Comparison of ENCODE assay signal across 23 cellular contexts in genomic region chr3:134376385-134376765, GRCh38. TPM values are rescaled to one million over a fixed set of nuclear protein-coding genes. Genes with fewer than 3 reads are reported as not detected.
DNase-seq lines count a peak whose midpoint lies in the region; ATAC-seq and TF ChIP-seq lines count a peak whose summit lies in the region.
"Had no signal": no experiment of that assay in that cellular context is flagged by ENCODE, and none has a peak within 500 bp of the region (broad histone marks: within the 10 kb centered on the region; RNA-seq: fewer than 3 reads in every experiment).

No MANE protein-coding gene starts in this region.

- no peak overlapping the region for H3K27ac Mint-ChIP-seq in activated CD4-positive, alpha-beta memory T cell treated with anti-CD3 and anti-CD28 coated beads for 36 hours
- H3K27ac Mint-ChIP-seq in activated CD4-positive, alpha-beta memory T cell treated with anti-CD3 and anti-CD28 coated beads, Interleukin-2, amount 10 ng/mL, durations not matched to agents 7 days and 5 days, result no peak overlapping the region
- H3K27ac Mint-ChIP-seq in WTC11 (no peak overlapping the region), mesothelial cell of epicardium (peak overlapping the region; percentile 99)
- no peak overlapping the region for H3K27ac Mint-ChIP-seq in activated CD8-positive, alpha-beta memory T cell treated with anti-CD3 and anti-CD28 coated beads, Interleukin-2, amount 10 ng/mL, durations not matched to agents 7 days and 5 days
- H3K27ac Mint-ChIP-seq: activated B cell treated with CpG ODN at 0.5 μM for 24 hours; activated naive CD8-positive, alpha-beta T cell treated with anti-CD3 and anti-CD28 coated beads, Interleukin-2, amount 50 U/mL, for 24 hours; CD8-positive, alpha-beta memory T cell; stimulated activated naive CD8-positive, alpha-beta T cell treated with anti-CD3 and anti-CD28 coated beads, Interleukin-15, amount 100 ng/mL, for 72 hours had no signal

- ATAC-seq in WTC11, result no peak
- ATAC-seq in activated CD8-positive, alpha-beta memory T cell treated with anti-CD3 and anti-CD28 coated beads, Interleukin-2, amount 10 ng/mL, durations not matched to agents 7 days and 5 days, result no peak
- no peak for ATAC-seq in GM21526 (IDR thresholded peaks at IDR 0.05; ENCODE audit: low FRiP score, unreplicated experiment)
- ATAC-seq: activated naive CD8-positive, alpha-beta T cell treated with anti-CD3 and anti-CD28 coated beads, Interleukin-2, amount 50 U/mL, for 24 hours; GM12878; SK-N-SH treated with all-trans-retinoic acid at 6 μM for 48 hours; stimulated activated naive CD8-positive, alpha-beta T cell treated with anti-CD3 and anti-CD28 coated beads, Interleukin-15, amount 100 ng/mL, for 72 hours had no signal

- H3K4me3 Mint-ChIP-seq in activated CD4-positive, alpha-beta memory T cell treated with anti-CD3 and anti-CD28 coated beads for 36 hours, result no peak overlapping the region
- H3K4me3 Mint-ChIP-seq in activated CD4-positive, alpha-beta memory T cell treated with anti-CD3 and anti-CD28 coated beads, Interleukin-2, amount 10 ng/mL, durations not matched to agents 7 days and 5 days, result no peak overlapping the region
- H3K4me3 Mint-ChIP-seq in WTC11 (peak overlapping the region; percentile 35; the same call in 1 of the 2 replicates), mesothelial cell of epicardium (no peak overlapping the region)
- no peak overlapping the region for H3K4me3 Mint-ChIP-seq in activated CD8-positive, alpha-beta memory T cell treated with anti-CD3 and anti-CD28 coated beads, Interleukin-2, amount 10 ng/mL, durations not matched to agents 7 days and 5 days
- H3K4me3 Mint-ChIP-seq: activated B cell treated with CpG ODN at 0.5 μM for 24 hours; activated naive CD8-positive, alpha-beta T cell treated with anti-CD3 and anti-CD28 coated beads, Interleukin-2, amount 50 U/mL, for 24 hours; stimulated activated naive CD8-positive, alpha-beta T cell treated with anti-CD3 and anti-CD28 coated beads, Interleukin-15, amount 100 ng/mL, for 72 hours had no signal

- CTCF ChIA-PET in activated CD4-positive, alpha-beta memory T cell treated with anti-CD3 and anti-CD28 coated beads for 36 hours (lab: Charles Lee), result interaction anchor here (1.3 to 1.4 kb wide), 2 partner anchors 68 to 72 kb away, joined by 3 to 4 read pairs; no protein-coding TSS in a partner anchor
- CTCF ChIA-PET in activated CD4-positive, alpha-beta memory T cell treated with anti-CD3 and anti-CD28 coated beads, Interleukin-2, amount 10 ng/mL, durations not matched to agents 7 days and 5 days (lab: Charles Lee), result no interaction called here
- CTCF ChIA-PET in WTC11 (lab: Charles Lee), result interaction anchor here (1.0 to 10.0 kb wide), 4 partner anchors 12 to 97 kb away, joined by 5 to 175 read pairs (median 40); no protein-coding TSS in a partner anchor
- CTCF ChIA-PET in activated CD8-positive, alpha-beta memory T cell treated with anti-CD3 and anti-CD28 coated beads, Interleukin-2, amount 10 ng/mL, durations not matched to agents 7 days and 5 days (lab: Charles Lee), result no interaction called here

- H3K27me3 ChIP-seq in testis, result no peaks in the 10 kb centered on the region

- H3K9me3 ChIP-seq in testis, result no peaks in the 10 kb centered on the region
- H3K9me3 ChIP-seq: transverse colon had no signal

- H3K4me1 ChIP-seq in testis, result peaks cover 14% of the 10 kb centered on the region

- POLR2A ChIA-PET in activated CD4-positive, alpha-beta memory T cell treated with anti-CD3 and anti-CD28 coated beads for 36 hours (lab: Charles Lee), result no interaction called here
- POLR2A ChIA-PET in activated CD4-positive, alpha-beta memory T cell treated with anti-CD3 and anti-CD28 coated beads, Interleukin-2, amount 10 ng/mL, durations not matched to agents 7 days and 5 days (lab: Charles Lee), result no interaction called here
- POLR2A ChIA-PET in WTC11 (lab: Charles Lee), result interaction anchor here (3.1 to 5.6 kb wide), 3 partner anchors 12 to 62 kb away, joined by 16 to 113 read pairs (median 52); no protein-coding TSS in a partner anchor

- no peaks in the 10 kb centered on the region for H3K36me3 Mint-ChIP-seq in activated CD4-positive, alpha-beta memory T cell treated with anti-CD3 and anti-CD28 coated beads for 36 hours
- no peaks in the 10 kb centered on the region for H3K36me3 Mint-ChIP-seq in activated CD4-positive, alpha-beta memory T cell treated with anti-CD3 and anti-CD28 coated beads, Interleukin-2, amount 10 ng/mL, durations not matched to agents 7 days and 5 days (ENCODE audit: low read depth)
- H3K36me3 Mint-ChIP-seq in WTC11 (peaks cover 7% of the 10 kb centered on the region), mesothelial cell of epicardium (peaks cover 6% of the 10 kb centered on the region)
- no peaks in the 10 kb centered on the region for H3K36me3 Mint-ChIP-seq in activated CD8-positive, alpha-beta memory T cell treated with anti-CD3 and anti-CD28 coated beads, Interleukin-2, amount 10 ng/mL, durations not matched to agents 7 days and 5 days
- H3K36me3 Mint-ChIP-seq: CD8-positive, alpha-beta memory T cell had no signal

- no peaks in the 10 kb centered on the region for H3K36me3 ChIP-seq in testis (ENCODE audit: low read depth, missing control alignments)
- H3K36me3 ChIP-seq: transverse colon had no signal

- no peak for TF ChIP-seq CTCF in WTC11 (IDR thresholded peaks at IDR 0.05)
- TF ChIP-seq CTCF in mesothelial cell of epicardium (IDR thresholded peaks at IDR 0.05; ENCODE audit: unreplicated experiment), result no peak
- TF ChIP-seq CTCF in testis (IDR thresholded peaks at IDR 0.05), result no peak

- peaks cover 31% of the 10 kb centered on the region for H3K27me3 Mint-ChIP-seq in activated CD4-positive, alpha-beta memory T cell treated with anti-CD3 and anti-CD28 coated beads for 36 hours
- peaks cover 67% of the 10 kb centered on the region for H3K27me3 Mint-ChIP-seq in activated CD4-positive, alpha-beta memory T cell treated with anti-CD3 and anti-CD28 coated beads, Interleukin-2, amount 10 ng/mL, durations not matched to agents 7 days and 5 days
- H3K27me3 Mint-ChIP-seq in WTC11 (ENCODE audit: low read depth) (peaks cover 33% of the 10 kb centered on the region), mesothelial cell of epicardium (ENCODE audit: low read depth) (no peaks in the 10 kb centered on the region)
- peaks cover 77% of the 10 kb centered on the region for H3K27me3 Mint-ChIP-seq in activated CD8-positive, alpha-beta memory T cell treated with anti-CD3 and anti-CD28 coated beads, Interleukin-2, amount 10 ng/mL, durations not matched to agents 7 days and 5 days

- H3K4me1 Mint-ChIP-seq in activated CD4-positive, alpha-beta memory T cell treated with anti-CD3 and anti-CD28 coated beads for 36 hours (ENCODE audit: low read depth), result peaks cover 8% of the 10 kb centered on the region
- H3K4me1 Mint-ChIP-seq in activated CD4-positive, alpha-beta memory T cell treated with anti-CD3 and anti-CD28 coated beads, Interleukin-2, amount 10 ng/mL, durations not matched to agents 7 days and 5 days, result peaks cover 12% of the 10 kb centered on the region
- H3K4me1 Mint-ChIP-seq in WTC11, result peaks cover 58% of the 10 kb centered on the region
- peaks cover 52% of the 10 kb centered on the region for H3K4me1 Mint-ChIP-seq in mesothelial cell of epicardium
- H3K4me1 Mint-ChIP-seq in activated CD8-positive, alpha-beta memory T cell treated with anti-CD3 and anti-CD28 coated beads, Interleukin-2, amount 10 ng/mL, durations not matched to agents 7 days and 5 days, result peaks cover 13% of the 10 kb centered on the region

- H3K27ac ChIP-seq in testis, result no peak overlapping the region
- H3K27ac ChIP-seq: 22Rv1 had no signal

- 95 to 96% methylated on average over 4 of the region's 4 CpGs for WGBS in testis, 2 donors

- no peak overlapping the region for H3K4me3 ChIP-seq in testis
- H3K4me3 ChIP-seq: GM12878, transverse colon had no signal

- no peaks in the 10 kb centered on the region for H3K9me3 Mint-ChIP-seq in activated CD4-positive, alpha-beta memory T cell treated with anti-CD3 and anti-CD28 coated beads for 36 hours
- H3K9me3 Mint-ChIP-seq in activated CD4-positive, alpha-beta memory T cell treated with anti-CD3 and anti-CD28 coated beads, Interleukin-2, amount 10 ng/mL, durations not matched to agents 7 days and 5 days, result no peaks in the 10 kb centered on the region
- no peaks in the 10 kb centered on the region for H3K9me3 Mint-ChIP-seq in WTC11
- H3K9me3 Mint-ChIP-seq in mesothelial cell of epicardium, result peaks cover 8% of the 10 kb centered on the region
- no peaks in the 10 kb centered on the region for H3K9me3 Mint-ChIP-seq in activated CD8-positive, alpha-beta memory T cell treated with anti-CD3 and anti-CD28 coated beads, Interleukin-2, amount 10 ng/mL, durations not matched to agents 7 days and 5 days (ENCODE audit: low read depth)
- H3K9me3 Mint-ChIP-seq: activated naive CD8-positive, alpha-beta T cell treated with anti-CD3 and anti-CD28 coated beads, Interleukin-2, amount 50 U/mL, for 24 hours; CD8-positive, alpha-beta memory T cell; stimulated activated naive CD8-positive, alpha-beta T cell treated with anti-CD3 and anti-CD28 coated beads, Interleukin-15, amount 100 ng/mL, for 72 hours had no signal

- TF ChIP-seq POLR2A in testis (IDR thresholded peaks at IDR 0.05), result no peak

- intact Hi-C loops in activated CD4-positive, alpha-beta memory T cell treated with anti-CD3 and anti-CD28 coated beads for 36 hours (cut with micrococcal nuclease), result loop anchor here (5.0 kb wide), 2 partner anchors 164 to 179 kb away; no protein-coding TSS in a partner anchor
- intact Hi-C loops in testis (cut with DNase I; ENCODE audit: low total_unique reads), result no loop called here

- DNase-seq in activated CD4-positive, alpha-beta memory T cell treated with anti-CD3 and anti-CD28 coated beads for 36 hours, result peak; percentile 3
- no peak for DNase-seq in activated CD4-positive, alpha-beta memory T cell treated with anti-CD3 and anti-CD28 coated beads, Interleukin-2, amount 10 ng/mL, durations not matched to agents 7 days and 5 days
- DNase-seq in WTC11 (ENCODE audit: low spot score) (no peak), mesothelial cell of epicardium (ENCODE audit: low spot score in 2 of 2, unreplicated experiment in 2 of 2) (peak; percentile 12 to 36), testis (peak; percentile 8), SW 1271 (lab: John Stamatoyannopoulos, UW) (no peak)
- DNase-seq in activated CD8-positive, alpha-beta memory T cell treated with anti-CD3 and anti-CD28 coated beads, Interleukin-2, amount 10 ng/mL, durations not matched to agents 7 days and 5 days, result no peak
- DNase-seq: activated CD4-positive, alpha-beta T cell treated with anti-CD3 and anti-CD28 coated beads, Interleukin-2, amount 50 U/mL, for 48 hours; activated naive CD8-positive, alpha-beta T cell treated with anti-CD3 and anti-CD28 coated beads, Interleukin-2, amount 50 U/mL, for 24 hours; AML-193; CD8-positive, alpha-beta memory T cell; HCEC 1CT; kidney glomerular epithelial cell; NCI-H1092 treated with DMSO at 0.1 percent for 48 hours; NCI-H2029; NCI-H226; stimulated activated naive CD8-positive, alpha-beta T cell treated with anti-CD3 and anti-CD28 coated beads, Interleukin-15, amount 100 ng/mL, for 72 hours had no signal

RNA-seq across cellular contexts. Expression of gene AMOTL2, which starts 2.1 kb away (rescaled TPM):
- total RNA-seq in activated CD4-positive, alpha-beta memory T cell treated with anti-CD3 and anti-CD28 coated beads for 36 hours, result under 1 TPM; 0.12 to 0.39 TPM
- total RNA-seq in activated CD4-positive, alpha-beta memory T cell treated with anti-CD3 and anti-CD28 coated beads, Interleukin-2, amount 10 ng/mL, durations not matched to agents 7 days and 5 days, result not detected
- total RNA-seq in WTC11 (2021) (76.9 to 85.4 TPM (median 79.9 TPM) in 3 replicates), mesothelial cell of epicardium (281 to 297 TPM (median 296 TPM) in 3 replicates), testis (10 to 100 TPM; 35.8 to 61.0 TPM)
- 19.6 TPM for polyA plus RNA-seq in testis (ENCODE audit: insufficient read depth, low read depth, low replicate concordance)
- not detected for total RNA-seq in activated CD8-positive, alpha-beta memory T cell treated with anti-CD3 and anti-CD28 coated beads, Interleukin-2, amount 10 ng/mL, durations not matched to agents 7 days and 5 days
- total RNA-seq: activated B cell treated with CpG ODN at 0.5 μM for 24 hours; CD8-positive, alpha-beta memory T cell had no signal

Comparison
In these comparisons a context has a peak if more than half of its experiments do, and no peak if none do; other contexts are left out.
1. DNase-seq: peak in activated CD4-positive, alpha-beta memory T cell treated with anti-CD3 and anti-CD28 coated beads for 36 hours (single experiment), mesothelial cell of epicardium (2 of 2) and testis (single experiment); none in activated CD4-positive, alpha-beta memory T cell treated with anti-CD3 and anti-CD28 coated beads, Interleukin-2, amount 10 ng/mL, durations not matched to agents 7 days and 5 days (single experiment), WTC11 (single experiment), activated CD8-positive, alpha-beta memory T cell treated with anti-CD3 and anti-CD28 coated beads, Interleukin-2, amount 10 ng/mL, durations not matched to agents 7 days and 5 days (single experiment) and SW 1271 (0 of 2).
2. CTCF ChIA-PET loops: an anchor here in activated CD4-positive, alpha-beta memory T cell treated with anti-CD3 and anti-CD28 coated beads for 36 hours (1.3 to 1.4 kb wide) and WTC11 (1.0 to 10.0 kb wide); none called in activated CD4-positive, alpha-beta memory T cell treated with anti-CD3 and anti-CD28 coated beads, Interleukin-2, amount 10 ng/mL, durations not matched to agents 7 days and 5 days and activated CD8-positive, alpha-beta memory T cell treated with anti-CD3 and anti-CD28 coated beads, Interleukin-2, amount 10 ng/mL, durations not matched to agents 7 days and 5 days.
3. RNA of gene AMOTL2, which starts 2.1 kb away (total RNA-seq): 281 to 297 TPM in mesothelial cell of epicardium, 76.9 to 85.4 TPM in WTC11 and 35.8 to 61.0 TPM in testis; 0.12 to 0.39 TPM in activated CD4-positive, alpha-beta memory T cell treated with anti-CD3 and anti-CD28 coated beads for 36 hours, not detected in activated CD8-positive, alpha-beta memory T cell treated with anti-CD3 and anti-CD28 coated beads, Interleukin-2, amount 10 ng/mL, durations not matched to agents 7 days and 5 days and not detected in activated CD4-positive, alpha-beta memory T cell treated with anti-CD3 and anti-CD28 coated beads, Interleukin-2, amount 10 ng/mL, durations not matched to agents 7 days and 5 days; every median in the first group is over 10 times any median in the second.